22 cellular contexts compared by ENCODE assay signal in genomic region chr17:80849119-80849518, GRCh38.
DNase-seq lines count a peak whose midpoint lies in the region; ATAC-seq, FAIRE-seq and TF ChIP-seq lines count a peak whose summit lies in the region.
"Had no signal": no experiment of that assay in that cellular context is flagged by ENCODE, and none has a peak within 500 bp of the region (broad histone marks: within the 10 kb centered on the region; RNA-seq: fewer than 3 reads in every experiment).

No MANE protein-coding gene starts in this region.

- BruUV-seq in HepG2 (replicated peaks; lab: Mats Ljungman, UMichigan) = no TSS peak

- no peak for ATAC-seq in stimulated activated naive CD8-positive, alpha-beta T cell treated with anti-CD3 and anti-CD28 coated beads, Interleukin-15, amount 100 ng/mL, for 72 hours
- ATAC-seq in HepG2 = no peak

- no peaks in the 10 kb centered on the region for H3K9me3 ChIP-seq in HepG2 (ENCODE audit: low read length)
- H3K9me3 ChIP-seq: right atrium auricular region had no signal

- intact Hi-C loops in HepG2 (cut with micrococcal nuclease; ENCODE audit: unreplicated experiment) = no loop called here

- TF ChIP-seq CTCF in glutamatergic neuron (IDR thresholded peaks at IDR 0.05; ENCODE audit: partially characterized antibody, unreplicated experiment) (no peak), GM13977 (IDR thresholded peaks at IDR 0.05; ENCODE audit: extremely low read depth, insufficient read depth, missing control alignments) (no peak), HepG2 (CRISPR knock-in tag; IDR thresholded peaks at IDR 0.05) (no peak)

- H3K4me1 Mint-ChIP-seq in stimulated activated naive CD8-positive, alpha-beta T cell treated with anti-CD3 and anti-CD28 coated beads, Interleukin-15, Interleukin-2, amounts not matched to agents 100 ng/mL and 50 ng/mL, for 24 hours (ENCODE audit: low read depth) = peaks cover 43% of the 10 kb centered on the region
- peaks cover 92% of the 10 kb centered on the region for H3K4me1 Mint-ChIP-seq in stimulated activated naive CD8-positive, alpha-beta T cell treated with anti-CD3 and anti-CD28 coated beads, Interleukin-15, amount 100 ng/mL, for 72 hours
- H3K4me1 Mint-ChIP-seq in activated CD4-positive, alpha-beta memory T cell treated with anti-CD3 and anti-CD28 coated beads, Interleukin-2, amount 10 ng/mL, durations not matched to agents 7 days and 5 days = peaks cover 79% of the 10 kb centered on the region
- peaks cover 24% of the 10 kb centered on the region for H3K4me1 Mint-ChIP-seq in glutamatergic neuron (ENCODE audit: low read depth, unreplicated experiment)

- H3K9ac ChIP-seq in HepG2 (ENCODE audit: insufficient read depth, low read depth, low read length) = no peak overlapping the region
- H3K9ac ChIP-seq: parathyroid adenoma had no signal

- no peak overlapping the region for H3K4me2 ChIP-seq in HepG2 (ENCODE audit: low read depth, low read length)

- in situ Hi-C loops in GM13977 (cut with MboI; ENCODE audit: low pct_unique_long_range_greater_than_20kb, low sequenced_read_pairs, unreplicated experiment) = no loop called here
- in situ Hi-C loops in HepG2 (cut with HindIII; ENCODE audit: extremely low pct_ligation_motif_present, low pct_unique_long_range_greater_than_20kb) = no loop called here

- 97% methylated on average over 12 of the region's 12 CpGs for WGBS in HepG2 (ENCODE audit: low lambda C conversion rate)

- H3K36me3 Mint-ChIP-seq in stimulated activated naive CD8-positive, alpha-beta T cell treated with anti-CD3 and anti-CD28 coated beads, Interleukin-15, Interleukin-2, amounts not matched to agents 100 ng/mL and 50 ng/mL, for 24 hours (ENCODE audit: low read depth) = peaks cover 49% of the 10 kb centered on the region
- peaks cover 81% of the 10 kb centered on the region for H3K36me3 Mint-ChIP-seq in activated CD4-positive, alpha-beta memory T cell treated with anti-CD3 and anti-CD28 coated beads, Interleukin-2, amount 10 ng/mL, durations not matched to agents 7 days and 5 days (ENCODE audit: low read depth)
- H3K36me3 Mint-ChIP-seq in glutamatergic neuron (ENCODE audit: unreplicated experiment) = peaks cover 6% of the 10 kb centered on the region

- H3K27me3 Mint-ChIP-seq in stimulated activated naive CD8-positive, alpha-beta T cell treated with anti-CD3 and anti-CD28 coated beads, Interleukin-15, Interleukin-2, amounts not matched to agents 100 ng/mL and 50 ng/mL, for 24 hours = no peaks in the 10 kb centered on the region
- no peaks in the 10 kb centered on the region for H3K27me3 Mint-ChIP-seq in stimulated activated naive CD8-positive, alpha-beta T cell treated with anti-CD3 and anti-CD28 coated beads, Interleukin-15, amount 100 ng/mL, for 72 hours
- H3K27me3 Mint-ChIP-seq in activated CD4-positive, alpha-beta memory T cell treated with anti-CD3 and anti-CD28 coated beads, Interleukin-2, amount 10 ng/mL, durations not matched to agents 7 days and 5 days = no peaks in the 10 kb centered on the region
- peaks cover 7% of the 10 kb centered on the region for H3K27me3 Mint-ChIP-seq in glutamatergic neuron (ENCODE audit: unreplicated experiment)
- H3K27me3 Mint-ChIP-seq: central memory CD8-positive, alpha-beta T cell had no signal

- POLR2A ChIA-PET in activated CD4-positive, alpha-beta memory T cell treated with anti-CD3 and anti-CD28 coated beads, Interleukin-2, amount 10 ng/mL, durations not matched to agents 7 days and 5 days (lab: Charles Lee) = interaction anchor here (2.5 to 5.0 kb wide), 4 partner anchors 10 to 44 kb away, joined by 13 to 108 read pairs (median 44); no protein-coding TSS in a partner anchor
- POLR2A ChIA-PET in HepG2 (lab: Yijun Ruan, JAX) = no interaction called here

- H3K27ac ChIP-seq in HepG2 (ENCODE audit: extremely low read length, insufficient read depth, low read length) = no peak overlapping the region
- H3K27ac ChIP-seq: parathyroid adenoma, right atrium auricular region had no signal

- no peaks in the 10 kb centered on the region for H4K20me1 ChIP-seq in HepG2 (ENCODE audit: insufficient read depth, low read length)

- no peak overlapping the region for H3K4me3 Mint-ChIP-seq in stimulated activated naive CD8-positive, alpha-beta T cell treated with anti-CD3 and anti-CD28 coated beads, Interleukin-15, Interleukin-2, amounts not matched to agents 100 ng/mL and 50 ng/mL, for 24 hours
- H3K4me3 Mint-ChIP-seq in stimulated activated naive CD8-positive, alpha-beta T cell treated with anti-CD3 and anti-CD28 coated beads, Interleukin-15, amount 100 ng/mL, for 72 hours = peak overlapping the region in 1 of 2 donors; percentile 6
- H3K4me3 Mint-ChIP-seq in activated CD4-positive, alpha-beta memory T cell treated with anti-CD3 and anti-CD28 coated beads, Interleukin-2, amount 10 ng/mL, durations not matched to agents 7 days and 5 days = no peak overlapping the region
- peak overlapping the region; percentile 28 for H3K4me3 Mint-ChIP-seq in glutamatergic neuron (ENCODE audit: unreplicated experiment)
- H3K4me3 Mint-ChIP-seq: CD14-positive monocyte; central memory CD8-positive, alpha-beta T cell; neural crest cell had no signal

- no peaks in the 10 kb centered on the region for H3K27me3 ChIP-seq in HepG2 (ENCODE audit: control insufficient read depth in 1 of 2, insufficient read depth in 2 of 2, low read length in 2 of 2)
- H3K27me3 ChIP-seq: right atrium auricular region had no signal

- no peak overlapping the region for H2AFZ ChIP-seq in HepG2 (ENCODE audit: low read length)
- H2AFZ ChIP-seq: parathyroid adenoma had no signal

- TF ChIP-seq POLR2A in HepG2 (IDR thresholded peaks at IDR 0.05; ENCODE audit: insufficient read depth in 1 of 2, low read depth in 2 of 2, low read length in 2 of 2) = no peak

- FAIRE-seq in HepG2 (lab: Jason Lieb, UNC) = no peak
- FAIRE-seq: keratinocyte had no signal

- H3K4me1 ChIP-seq in HepG2 (ENCODE audit: insufficient read depth, low read length) = peaks cover 1% of the 10 kb centered on the region
- H3K4me1 ChIP-seq: parathyroid adenoma, right atrium auricular region had no signal

- no peaks in the 10 kb centered on the region for H3K9me3 Mint-ChIP-seq in stimulated activated naive CD8-positive, alpha-beta T cell treated with anti-CD3 and anti-CD28 coated beads, Interleukin-15, Interleukin-2, amounts not matched to agents 100 ng/mL and 50 ng/mL, for 24 hours
- no peaks in the 10 kb centered on the region for H3K9me3 Mint-ChIP-seq in stimulated activated naive CD8-positive, alpha-beta T cell treated with anti-CD3 and anti-CD28 coated beads, Interleukin-15, amount 100 ng/mL, for 72 hours
- no peaks in the 10 kb centered on the region for H3K9me3 Mint-ChIP-seq in activated CD4-positive, alpha-beta memory T cell treated with anti-CD3 and anti-CD28 coated beads, Interleukin-2, amount 10 ng/mL, durations not matched to agents 7 days and 5 days
- peaks cover 3% of the 10 kb centered on the region for H3K9me3 Mint-ChIP-seq in glutamatergic neuron (ENCODE audit: unreplicated experiment)
- H3K9me3 Mint-ChIP-seq: central memory CD8-positive, alpha-beta T cell; neural crest cell had no signal

- CTCF ChIA-PET in activated CD4-positive, alpha-beta memory T cell treated with anti-CD3 and anti-CD28 coated beads, Interleukin-2, amount 10 ng/mL, durations not matched to agents 7 days and 5 days (lab: Charles Lee) = no interaction called here
- CTCF ChIA-PET in HepG2 (lab: Yijun Ruan, JAX; ENCODE audit: low intra/inter-chr PET ratio, low total read pairs) = no interaction called here

- TF ChIP-seq EP300 in HepG2 (IDR thresholded peaks at IDR 0.05; ENCODE audit: low read depth in 2 of 2, low read length in 2 of 2) (no peak), HepG2 (CRISPR knock-in tag; IDR thresholded peaks at IDR 0.05; ENCODE audit: borderline replicate concordance) (no peak)

- peak overlapping the region; percentile 16 for H3K27ac Mint-ChIP-seq in stimulated activated naive CD8-positive, alpha-beta T cell treated with anti-CD3 and anti-CD28 coated beads, Interleukin-15, Interleukin-2, amounts not matched to agents 100 ng/mL and 50 ng/mL, for 24 hours
- peak overlapping the region in 1 of 2 donors; percentile 94 for H3K27ac Mint-ChIP-seq in stimulated activated naive CD8-positive, alpha-beta T cell treated with anti-CD3 and anti-CD28 coated beads, Interleukin-15, amount 100 ng/mL, for 72 hours
- H3K27ac Mint-ChIP-seq in activated CD4-positive, alpha-beta memory T cell treated with anti-CD3 and anti-CD28 coated beads, Interleukin-2, amount 10 ng/mL, durations not matched to agents 7 days and 5 days = peak overlapping the region; percentile 96
- H3K27ac Mint-ChIP-seq in glutamatergic neuron (ENCODE audit: unreplicated experiment) = no peak overlapping the region

- DNase-seq in stimulated activated naive CD8-positive, alpha-beta T cell treated with anti-CD3 and anti-CD28 coated beads, Interleukin-15, amount 100 ng/mL, for 72 hours = no peak
- DNase-seq in activated CD4-positive, alpha-beta memory T cell treated with anti-CD3 and anti-CD28 coated beads, Interleukin-2, amount 10 ng/mL, durations not matched to agents 7 days and 5 days = no peak
- DNase-seq in glutamatergic neuron (no peak), COLO829 (ENCODE audit: low spot score) (no peak), GM13977 (ENCODE audit: low spot score) (no peak), HepG2 (ENCODE audit: low spot score) (no peak)
- DNase-seq: activated CD4-positive, alpha-beta T cell treated with anti-CD3 and anti-CD28 coated beads for 1 hour; DMS 273 treated with DMSO at 0.1 percent for 48 hours; HCEC 1CT; NCI-H1105 treated with DMSO at 0.1 percent for 48 hours; NCI-H2081; NCI-H774; stimulated activated CD4-positive, alpha-beta T cell treated with anti-CD3 and anti-CD28 coated beads, Interleukin-12 subunit alpha, Interleukin-12 subunit beta, amount 100 ng/mL, for 4 hours; stimulated activated CD4-positive, alpha-beta T cell treated with anti-CD3 and anti-CD28 coated beads, Interleukin-4, amount 100 ng/mL, for 24 hours; stimulated activated naive CD4-positive, alpha-beta T cell treated with Interleukin-2 at 50 U/mL for 16 hours had no signal

- H3K4me3 ChIP-seq in HepG2 (replicated peaks in 1 of 3; ENCODE audit: insufficient read depth in 1 of 3, low read depth in 2 of 3, low read length in 3 of 3) = no peak overlapping the region
- H3K4me3 ChIP-seq: right atrium auricular region had no signal

- no peaks in the 10 kb centered on the region for H3K79me2 ChIP-seq in HepG2 (ENCODE audit: insufficient read depth, low read length)
- H3K79me2 ChIP-seq: parathyroid adenoma had no signal

- H3K36me3 ChIP-seq in HepG2 (replicated peaks in 1 of 2; ENCODE audit: control insufficient read depth in 1 of 2, insufficient read depth in 2 of 2, low read length in 2 of 2) = peaks cover 19 to 49% of the 10 kb centered on the region in 2 experiments; a peak in 4 of 5 replicates

- no peak for TF ChIP-seq RAD21 in HepG2 (CRISPR knock-in tag; IDR thresholded peaks at IDR 0.05)

TF ChIP-seq in HepG2, 621 proteins besides CTCF, POLR2A, EP300 and RAD21 (continues in another document):
- TF ChIP-seq ZNF337 (CRISPR knock-in tag; IDR thresholded peaks at IDR 0.05; ENCODE audit: borderline replicate concordance, low read depth) = no peak
- TF ChIP-seq FOXM1 (CRISPR knock-in tag; IDR thresholded peaks at IDR 0.05) = no peak
- TF ChIP-seq AGO1 (IDR thresholded peaks at IDR 0.05; ENCODE audit: low read depth, low read length, poor library complexity, severe bottlenecking) = no peak
- TF ChIP-seq TARDBP (CRISPR knock-in tag; IDR thresholded peaks at IDR 0.05) = no peak
- TF ChIP-seq BRD4 (CRISPR knock-in tag; IDR thresholded peaks at IDR 0.05) = no peak
- TF ChIP-seq SSRP1 (CRISPR knock-in tag; IDR thresholded peaks at IDR 0.05) = no peak
